ENCODE assay signal across 8 cellular contexts in genomic region chr2:46364797-46365457, GRCh38.
DNase-seq lines count a peak whose midpoint lies in the region; ATAC-seq lines count a peak whose summit lies in the region.

No MANE protein-coding gene starts in this region.

- peak overlapping the region in 1 of 7 donors; percentile 3 for H3K27ac Mint-ChIP-seq in CD4-positive, alpha-beta memory T cell

- H3K9ac ChIP-seq in GM23248 = no peak overlapping the region

- no peaks in the 10 kb centered on the region for H3K27me3 Mint-ChIP-seq in CD4-positive, alpha-beta memory T cell

- H3K36me3 ChIP-seq in CD4-positive, alpha-beta memory T cell (ENCODE audit: insufficient read depth, low read length) = no peaks in the 10 kb centered on the region
- H3K36me3 ChIP-seq in GM23248 (ENCODE audit: low read depth) (no peaks in the 10 kb centered on the region), iPS DF 6.9 (ENCODE audit: control insufficient read depth, insufficient read depth, low read length) (no peaks in the 10 kb centered on the region)

- POLR2A ChIA-PET in CD4-positive, alpha-beta memory T cell (lab: Charles Lee; ENCODE audit: partially characterized antibody) = no interaction called here

- no peaks in the 10 kb centered on the region for H3K9me2 ChIP-seq in GM23248 (ENCODE audit: insufficient read depth)

- no peaks in the 10 kb centered on the region for H3K36me3 Mint-ChIP-seq in CD4-positive, alpha-beta memory T cell

- no peak overlapping the region for H2AFZ ChIP-seq in GM23248

- no peaks in the 10 kb centered on the region for H4K20me1 ChIP-seq in GM23248 (ENCODE audit: insufficient read depth)

- CTCF ChIA-PET in CD4-positive, alpha-beta memory T cell (lab: Charles Lee; ENCODE audit: partially characterized antibody) = interaction anchor here (1.1 to 3.7 kb wide), 3 partner anchors 19 to 301 kb away, joined by 3 to 48 read pairs (median 5); no protein-coding TSS in a partner anchor

- H3K9me3 Mint-ChIP-seq in CD4-positive, alpha-beta memory T cell = no peaks in the 10 kb centered on the region

- peaks cover 22 to 42% (median 34%) of the 10 kb centered on the region in 4 donors for H3K4me1 Mint-ChIP-seq in CD4-positive, alpha-beta memory T cell

- no peaks in the 10 kb centered on the region for H3K27me3 ChIP-seq in CD4-positive, alpha-beta memory T cell (ENCODE audit: insufficient read depth, low read length)
- no peaks in the 10 kb centered on the region for H3K27me3 ChIP-seq in GM23248 (replicated peaks; ENCODE audit: insufficient read depth)
- no peaks in the 10 kb centered on the region for H3K27me3 ChIP-seq in iPS DF 6.9 (ENCODE audit: control insufficient read depth, insufficient read depth, low read length)

- no peak overlapping the region for H3K27ac ChIP-seq in CD4-positive, alpha-beta memory T cell (ENCODE audit: low read depth, low read length)
- H3K27ac ChIP-seq in GM23248 (no peak overlapping the region), iPS DF 6.9 (ENCODE audit: low read length) (no peak overlapping the region)

- DNase-seq in CD4-positive, alpha-beta memory T cell = peak; percentile 46 to 62 (median 52)
- DNase-seq in GM23248 = peak; percentile 79
- peak; percentile 17 for DNase-seq in NCI-H69 (lab: John Stamatoyannopoulos, UW)
- DNase-seq in astrocyte of the hippocampus (ENCODE audit: low read depth, low spot score) = peak; percentile 77
- DNase-seq in iPS DF 6.9 (ENCODE audit: low read depth, low spot score) = peak; percentile 33
- peak; percentile 50 for DNase-seq in stromal cell of bone marrow (ENCODE audit: low read depth)

- in situ Hi-C loops in GM23248 (cut with MboI) = no loop called here

- H3K4me2 ChIP-seq in GM23248 (ENCODE audit: unreplicated experiment) = no peak overlapping the region

- WGBS in GM23248 (ENCODE audit: low coverage in 1 of 2, low lambda C conversion rate in 2 of 2, missing lambda C conversion rate in 2 of 2), 2 experiments = 50 to 55% methylated on average over 4 of the region's 4 CpGs
- WGBS in iPS DF 6.9 (ENCODE audit: insufficient coverage, insufficient read length) = no CpG with 5 or more reads among the region's 4 CpGs

- no peak overlapping the region for H3K4me3 ChIP-seq in CD4-positive, alpha-beta memory T cell (ENCODE audit: low read length in 2 of 2)
- H3K4me3 ChIP-seq in GM23248 (no peak overlapping the region), iPS DF 6.9 (ENCODE audit: low read length) (no peak overlapping the region)

- peaks cover 10% of the 10 kb centered on the region for H3F3A ChIP-seq in GM23248 (ENCODE audit: insufficient read depth)

- ATAC-seq in HG03378 (IDR thresholded peaks at IDR 0.05; ENCODE audit: unreplicated experiment) (no peak), GM19455 (IDR thresholded peaks at IDR 0.05; ENCODE audit: unreplicated experiment) (no peak)

- intact Hi-C loops in CD4-positive, alpha-beta memory T cell (cut with micrococcal nuclease) = loop anchor here (1.0 to 5.0 kb wide), 8 partner anchors 13 to 372 kb away; partner anchors contain the start of gene EPAS1

- 0 out of 2 replicates have a peak, but pooled peaks cover 8% of the 10 kb centered on the region for H3K79me2 ChIP-seq in GM23248 (ENCODE audit: insufficient read depth)

- no peak overlapping the region for H3K4me3 Mint-ChIP-seq in CD4-positive, alpha-beta memory T cell

- H3K4me1 ChIP-seq in CD4-positive, alpha-beta memory T cell (ENCODE audit: insufficient read depth, low read length) = peaks cover 22% of the 10 kb centered on the region
- H3K4me1 ChIP-seq in GM23248 (ENCODE audit: insufficient read depth) (peaks cover 7% of the 10 kb centered on the region; the same call in 1 of the 2 replicates), iPS DF 6.9 (ENCODE audit: control insufficient read depth, insufficient read depth, low read length) (no peaks in the 10 kb centered on the region)

- H3K9me3 ChIP-seq in CD4-positive, alpha-beta memory T cell (ENCODE audit: control insufficient read depth in 1 of 2, low read length in 2 of 2) = no peaks in the 10 kb centered on the region
- H3K9me3 ChIP-seq in GM23248 (ENCODE audit: low read depth) (no peaks in the 10 kb centered on the region), iPS DF 6.9 (ENCODE audit: control insufficient read depth, insufficient read depth, low read length) (no peaks in the 10 kb centered on the region)

Comparison
In these comparisons a context has a peak if more than half of its experiments do, and no peak if none do; other contexts are left out.
1. DNase-seq: peak in every context shown above with its lines; median percentile 79 in GM23248; 77 in astrocyte of the hippocampus; 52 in CD4-positive, alpha-beta memory T cell; 50 in stromal cell of bone marrow; 33 in iPS DF 6.9; 17 in NCI-H69.